2 cellular contexts compared by ENCODE assay signal in genomic region chr11:47308050-47308823, GRCh38.
A peak's percentile ranks its signal among the peaks of the same experiment; 100 is the strongest.
TF ChIP-seq lines count a peak whose summit lies in the region.

No MANE protein-coding gene starts in this region.

TF ChIP-seq in liver, 16 proteins besides CTCF, POLR2A, EP300 and RAD21:
- TF ChIP-seq FOXA2 (IDR thresholded peaks at IDR 0.05), result no peak
- no peak for TF ChIP-seq TAF1 (conservative IDR thresholded peaks at IDR 0.05)
- TF ChIP-seq SP1 (IDR thresholded peaks at IDR 0.05), result peak; percentile 18
- TF ChIP-seq ZBTB33 (IDR thresholded peaks at IDR 0.05), result no peak
- TF ChIP-seq REST (IDR thresholded peaks at IDR 0.05), result no peak
- TF ChIP-seq EGR1 (IDR thresholded peaks at IDR 0.05; ENCODE audit: low read depth in 2 of 2), result no peak
- no peak for TF ChIP-seq MAX (IDR thresholded peaks at IDR 0.05)
- TF ChIP-seq FOXA1 (IDR thresholded peaks at IDR 0.05), result no peak
- no peak for TF ChIP-seq HNF4G (IDR thresholded peaks at IDR 0.05)
- TF ChIP-seq HNF4A (conservative IDR thresholded peaks at IDR 0.05), result peak; percentile 46 to 58

TF ChIP-seq in HepG2, 621 proteins besides CTCF, POLR2A, EP300 and RAD21:
- TF ChIP-seq ZBTB34 (CRISPR knock-in tag; IDR thresholded peaks at IDR 0.05) (no peak), NFIC (IDR thresholded peaks at IDR 0.05; ENCODE audit: low read length) (no peak), ZNF607 (CRISPR knock-in tag; IDR thresholded peaks at IDR 0.05; ENCODE audit: borderline replicate concordance) (no peak), ZSCAN31 (CRISPR knock-in tag; IDR thresholded peaks at IDR 0.05; ENCODE audit: low read depth) (no peak), CBX2 (IDR thresholded peaks at IDR 0.05; ENCODE audit: low read depth, low read length) (no peak), CBX2 (CRISPR knock-in tag; IDR thresholded peaks at IDR 0.05; ENCODE audit: low read depth) (no peak), GTF3A (CRISPR knock-in tag; conservative IDR thresholded peaks at IDR 0.05) (no peak), ZNF577 (CRISPR knock-in tag; IDR thresholded peaks at IDR 0.05; ENCODE audit: borderline replicate concordance, low read depth) (no peak)
